ENCODE assay signal across 15 cellular contexts in the genomic region with DNA sequence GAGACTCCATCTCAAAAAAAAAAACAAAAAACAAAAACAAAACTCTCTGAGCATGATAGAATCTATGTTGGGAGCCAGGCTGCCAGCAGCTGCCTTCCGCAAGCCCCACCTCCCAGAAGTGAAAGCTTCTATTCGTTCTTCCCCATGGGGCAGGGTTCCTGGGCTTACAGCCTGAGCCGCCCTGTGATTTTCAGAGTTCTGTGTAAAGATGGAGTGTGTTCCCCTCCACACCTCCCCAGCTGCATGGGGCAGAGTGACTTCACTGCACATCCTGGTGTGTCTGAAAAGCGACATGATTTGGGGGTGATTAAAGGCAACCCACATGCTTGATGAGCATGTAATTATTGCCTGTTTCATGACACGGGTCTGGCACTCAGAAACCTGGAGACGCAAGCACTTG.
A peak's percentile ranks its signal among the peaks of the same experiment; 100 is the strongest.
DNase-seq lines count a peak whose midpoint lies in the region; ATAC-seq and TF ChIP-seq lines count a peak whose summit lies in the region.
"Had no signal": no experiment of that assay in that cellular context is flagged by ENCODE, and none has a peak within 500 bp of the region (broad histone marks: within the 10 kb centered on the region; RNA-seq: fewer than 3 reads in every experiment).

No MANE protein-coding gene starts in this region.

- no peaks in the 10 kb centered on the region for H3K36me3 Mint-ChIP-seq in activated CD4-positive, alpha-beta T cell treated with anti-CD3 and anti-CD28 coated beads, Interleukin-2, amount 10 ng/mL, durations not matched to agents 24 days and 14 days (ENCODE audit: low read depth)
- H3K36me3 Mint-ChIP-seq: natural killer cell treated with Interleukin-12 subunit alpha and Interleukin-12 subunit beta and Interleukin-15 and Interleukin-18, amount 100 ng/mL, for 72 hours had no signal

- WGBS in spleen, 5 donors = 51 to 67% (median 60%) methylated on average over 6 of the region's 6 CpGs

- intact Hi-C loops in spleen (cut with DNase I; ENCODE audit: low total_unique reads) = no loop called here
- intact Hi-C loops in activated CD4-positive, alpha-beta T cell treated with anti-CD3 and anti-CD28 coated beads, Interleukin-2, amount 10 ng/mL, durations not matched to agents 24 days and 14 days (cut with micrococcal nuclease) = no loop called here

- no peak for TF ChIP-seq POLR2A in spleen (IDR thresholded peaks at IDR 0.05)

- peak; percentile 80 for DNase-seq in spleen
- no peak for DNase-seq in activated CD4-positive, alpha-beta T cell treated with anti-CD3 and anti-CD28 coated beads, Interleukin-2, amount 10 ng/mL, durations not matched to agents 24 days and 14 days
- no peak for DNase-seq in foreskin melanocyte
- DNase-seq in effector CD8-positive, alpha-beta T cell (lab: John Stamatoyannopoulos, UW) = no peak
- DNase-seq: activated CD8-positive, alpha-beta memory T cell treated with anti-CD3 and anti-CD28 coated beads, Interleukin-2, amount 50 U/mL, for 48 hours; adrenal gland; PC-3; right cardiac atrium; substantia nigra had no signal

- peak; percentile 17 for ATAC-seq in GM18858 (IDR thresholded peaks at IDR 0.05; ENCODE audit: unreplicated experiment)
- ATAC-seq in GM21528 (IDR thresholded peaks at IDR 0.05; ENCODE audit: low FRiP score, unreplicated experiment) = peak; percentile 43
- ATAC-seq in HG03565 (IDR thresholded peaks at IDR 0.05; ENCODE audit: unreplicated experiment) = peak; percentile 11
- ATAC-seq: HCT116, PC-3, right cardiac atrium had no signal

- peaks cover 0 to 31% (median 0%) of the 10 kb centered on the region in 7 donors for H3K27me3 ChIP-seq in spleen (replicated peaks in 1 of 7)
- H3K27me3 ChIP-seq: adrenal gland had no signal

- TF ChIP-seq CTCF in spleen (IDR thresholded peaks at IDR 0.05 in 8 of 11, conservative IDR thresholded peaks at IDR 0.05 in 3 of 11) = no peak

- H3K4me1 ChIP-seq in spleen = peaks cover 0 to 25% (median 0%) of the 10 kb centered on the region in 6 donors
- H3K4me1 ChIP-seq: adrenal gland had no signal

- H3K27ac Mint-ChIP-seq in activated CD4-positive, alpha-beta T cell treated with anti-CD3 and anti-CD28 coated beads, Interleukin-2, amount 10 ng/mL, durations not matched to agents 24 days and 14 days = no peak overlapping the region
- H3K27ac Mint-ChIP-seq: dendritic cell treated with granulocyte-macrophage colony-stimulating factor and Interleukin-4, amounts not matched to agents 40 ng/mL and 50 ng/mL, for 4 days; natural killer cell treated with Interleukin-12 subunit alpha and Interleukin-12 subunit beta and Interleukin-15 and Interleukin-18, amount 100 ng/mL, for 72 hours had no signal

- no peaks in the 10 kb centered on the region for H3K4me1 Mint-ChIP-seq in activated CD4-positive, alpha-beta T cell treated with anti-CD3 and anti-CD28 coated beads, Interleukin-2, amount 10 ng/mL, durations not matched to agents 24 days and 14 days

- peaks cover 0 to 12% (median 8%) of the 10 kb centered on the region in 8 donors for H3K9me3 ChIP-seq in spleen
- H3K9me3 ChIP-seq: adrenal gland had no signal

- H3K9me3 Mint-ChIP-seq in activated CD4-positive, alpha-beta T cell treated with anti-CD3 and anti-CD28 coated beads, Interleukin-2, amount 10 ng/mL, durations not matched to agents 24 days and 14 days = no peaks in the 10 kb centered on the region
- H3K9me3 Mint-ChIP-seq: dendritic cell treated with granulocyte-macrophage colony-stimulating factor and Interleukin-4, amounts not matched to agents 40 ng/mL and 50 ng/mL, for 4 days; natural killer cell treated with Interleukin-12 subunit alpha and Interleukin-12 subunit beta and Interleukin-15 and Interleukin-18, amount 100 ng/mL, for 72 hours had no signal

- H3K27ac ChIP-seq in spleen = peak overlapping the region in 6 of 8 donors; percentile 48 to 81 (median 76)
- H3K27ac ChIP-seq: adrenal gland had no signal

- peaks cover 5% of the 10 kb centered on the region for H3K27me3 Mint-ChIP-seq in activated CD4-positive, alpha-beta T cell treated with anti-CD3 and anti-CD28 coated beads, Interleukin-2, amount 10 ng/mL, durations not matched to agents 24 days and 14 days

- no peak overlapping the region for H3K4me3 Mint-ChIP-seq in activated CD4-positive, alpha-beta T cell treated with anti-CD3 and anti-CD28 coated beads, Interleukin-2, amount 10 ng/mL, durations not matched to agents 24 days and 14 days
- H3K4me3 Mint-ChIP-seq: dendritic cell treated with granulocyte-macrophage colony-stimulating factor and Interleukin-4, amounts not matched to agents 40 ng/mL and 50 ng/mL, for 4 days; natural killer cell treated with Interleukin-12 subunit alpha and Interleukin-12 subunit beta and Interleukin-15 and Interleukin-18, amount 100 ng/mL, for 72 hours had no signal

- H3K36me3 ChIP-seq in spleen = no peaks in the 10 kb centered on the region
- H3K36me3 ChIP-seq: adrenal gland had no signal

- peak overlapping the region in 6 of 8 donors; percentile 10 to 56 (median 18) for H3K4me3 ChIP-seq in spleen
- H3K4me3 ChIP-seq: adrenal gland had no signal
